Comparison of ENCODE assay signal across 13 cellular contexts in genomic region chr3:10518506-10519150, GRCh38. TPM values are rescaled to one million over a fixed set of nuclear protein-coding genes. Genes with fewer than 3 reads are reported as not detected.
DNase-seq lines count a peak whose midpoint lies in the region; ATAC-seq and TF ChIP-seq lines count a peak whose summit lies in the region.
"Had no signal": no experiment of that assay in that cellular context is flagged by ENCODE, and none has a peak within 500 bp of the region (broad histone marks: within the 10 kb centered on the region; RNA-seq: fewer than 3 reads in every experiment).

No MANE protein-coding gene starts in this region.

- TF ChIP-seq POLR2A in Peyer's patch (IDR thresholded peaks at IDR 0.05): no peak

- H3K27me3 ChIP-seq in BLaER1: no peaks in the 10 kb centered on the region
- no peaks in the 10 kb centered on the region for H3K27me3 ChIP-seq in Peyer's patch

- intact Hi-C loops in Right ventricle myocardium superior (cut with DNase I): no loop called here

- DNase-seq in Peyer's patch (peak in 2 of 3 donors; percentile 23 to 42), Right ventricle myocardium superior (peak; percentile 63), skeletal muscle cell (ENCODE audit: low read depth) (peak; percentile 17), OCI-M1 (lab: John Stamatoyannopoulos, UW) (no peak), NCI-H2107 treated with DMSO at 0.1 percent for 48 hours (lab: John Stamatoyannopoulos, UW; ENCODE audit: unreplicated experiment) (no peak), NCI-H510A (lab: John Stamatoyannopoulos, UW) (no peak), GM13977 (ENCODE audit: low spot score) (no peak)
- DNase-seq: activated T-cell treated with anti-CD3 and anti-CD28 coated beads, Interleukin-2, amount 50 U/mL, for 72 hours; NCI-H187 treated with DMSO at 0.1 percent for 48 hours; stimulated activated CD4-positive, alpha-beta T cell treated with anti-CD3 and anti-CD28 coated beads, Interleukin-12 subunit alpha, Interleukin-12 subunit beta, amount 100 ng/mL, for 4 hours had no signal

- no peak overlapping the region for H3K4me2 ChIP-seq in BLaER1

- H3K9ac ChIP-seq in BLaER1: no peak overlapping the region

- TF ChIP-seq CTCF in Peyer's patch (IDR thresholded peaks at IDR 0.05): no peak
- TF ChIP-seq CTCF in GM13977 (IDR thresholded peaks at IDR 0.05; ENCODE audit: extremely low read depth, insufficient read depth, missing control alignments): no peak

- H3K4me1 ChIP-seq in BLaER1 (peaks cover 36% of the 10 kb centered on the region), Peyer's patch (no peaks in the 10 kb centered on the region)

- H3K4me3 ChIP-seq in BLaER1 (no peak overlapping the region), Peyer's patch (no peak overlapping the region), skeletal muscle cell (ENCODE audit: low read depth, low read length) (no peak overlapping the region)
- H3K4me3 ChIP-seq: dorsolateral prefrontal cortex had no signal

- H3K36me3 ChIP-seq in BLaER1 (no peaks in the 10 kb centered on the region), Peyer's patch (no peaks in the 10 kb centered on the region)

- no peaks in the 10 kb centered on the region for H4K20me1 ChIP-seq in BLaER1

- peak; percentile 72 for ATAC-seq in Right ventricle myocardium superior (ENCODE audit: poor library complexity)
- ATAC-seq: activated T-cell treated with anti-CD3 and anti-CD28 coated beads, Interleukin-2, amount 50 U/mL, for 72 hours had no signal

- H3K27ac ChIP-seq in BLaER1 (peak overlapping the region; percentile 14; the same call in 1 of the 2 replicates), Peyer's patch (no peak overlapping the region)

- in situ Hi-C loops in GM13977 (cut with MboI; ENCODE audit: low pct_unique_long_range_greater_than_20kb, low sequenced_read_pairs, unreplicated experiment): no loop called here

- H3K9me3 ChIP-seq in BLaER1 (no peaks in the 10 kb centered on the region), Peyer's patch (no peaks in the 10 kb centered on the region)

RNA-seq across cellular contexts. Expression of gene ATP2B2, which starts 13.2 kb away (rescaled TPM):
- total RNA-seq in Peyer's patch (not detected), Right ventricle myocardium superior (not detected)
- total RNA-seq: activated T-cell treated with anti-CD3 and anti-CD28 coated beads, Interleukin-2, amount 50 U/mL, for 72 hours; mesothelial cell of epicardium had no signal

Comparison
In these comparisons a context has a peak if more than half of its experiments do, and no peak if none do; other contexts are left out.
1. DNase-seq: peak in Peyer's patch (2 of 3), Right ventricle myocardium superior (single experiment) and skeletal muscle cell (single experiment); none in OCI-M1 (single experiment), NCI-H2107 treated with DMSO at 0.1 percent for 48 hours (single experiment), NCI-H510A (single experiment) and GM13977 (single experiment).